Comparison of ENCODE assay signal across 21 cellular contexts in genomic region chr1:15170071-15170470, GRCh38. TPM values are rescaled to one million over a fixed set of nuclear protein-coding genes. Genes with fewer than 3 reads are reported as not detected.
"Had no signal": no experiment of that assay in that cellular context is flagged by ENCODE, and none has a peak within 500 bp of the region (broad histone marks: within the 10 kb centered on the region; RNA-seq: fewer than 3 reads in every experiment).

No MANE protein-coding gene starts in this region.

- ATAC-seq: activated CD8-positive, alpha-beta memory T cell treated with anti-CD3 and anti-CD28 coated beads, Interleukin-2, amount 10 ng/mL, durations not matched to agents 7 days and 5 days; PC-3; T-helper 17 cell had no signal

- FAIRE-seq: RCC 7860, TTC549 had no signal

- DNase-seq: activated B cell treated with CpG ODN at 0.5 μM for 24 hours; activated CD4-positive, alpha-beta T cell treated with anti-CD3 and anti-CD28 coated beads for 1 hour; activated CD4-positive, alpha-beta T cell treated with anti-CD3 and anti-CD28 coated beads, Interleukin-2, amount 10 ng/mL, durations not matched to agents 24 days and 14 days; activated CD4-positive, alpha-beta T cell treated with anti-CD3 and anti-CD28 coated beads, Interleukin-2, amount 50 U/mL, for 48 hours; activated CD8-positive, alpha-beta memory T cell treated with anti-CD3 and anti-CD28 coated beads, Interleukin-2, amount 10 ng/mL, durations not matched to agents 7 days and 5 days; activated effector memory CD4-positive, alpha-beta T cell treated with Interleukin-2 at 50 U/mL for 16 hours; activated naive CD4-positive, alpha-beta T cell; activated T-cell treated with anti-CD3 and anti-CD28 coated beads, Interleukin-2, amount 50 U/mL, for 24 hours; aorta; KG1; NCI-H1048; NCI-H1417; NCI-H2029 treated with DMSO at 0.1 percent for 48 hours; NCI-H446; NCI-H524; PC-3; SIG-M5; T-helper 17 cell; T-helper 9 cell had no signal

RNA-seq across cellular contexts. Expression of gene TMEM51, which starts 16.5 kb away (rescaled TPM):
- total RNA-seq: activated B cell treated with CpG ODN at 0.5 μM for 24 hours; activated CD8-positive, alpha-beta memory T cell treated with anti-CD3 and anti-CD28 coated beads, Interleukin-2, amount 10 ng/mL, durations not matched to agents 7 days and 5 days; T-helper 17 cell had no signal
